24 cellular contexts compared by ENCODE assay signal in the genomic region with DNA sequence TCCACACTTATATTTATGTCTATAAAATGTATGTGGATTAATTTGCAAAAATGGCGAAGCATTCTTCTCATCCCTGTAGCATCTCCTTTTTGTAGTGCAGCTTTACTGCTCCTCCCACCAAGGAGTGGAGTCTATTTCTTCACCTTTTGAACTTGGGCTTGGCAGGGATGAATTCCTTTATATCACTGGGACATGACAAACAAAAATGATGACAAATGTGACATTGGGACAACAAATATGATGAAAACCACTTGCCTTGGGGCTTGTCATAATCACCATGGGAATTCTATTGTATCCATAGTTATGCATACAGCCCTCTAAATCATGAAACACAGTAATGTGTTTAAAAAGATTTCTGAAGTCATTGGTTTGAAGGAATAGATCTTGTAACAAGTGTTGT.
DNase-seq lines count a peak whose midpoint lies in the region; ATAC-seq and TF ChIP-seq lines count a peak whose summit lies in the region.
"Had no signal": no experiment of that assay in that cellular context is flagged by ENCODE, and none has a peak within 500 bp of the region (broad histone marks: within the 10 kb centered on the region; RNA-seq: fewer than 3 reads in every experiment).

No MANE protein-coding gene starts in this region.

- H3K4me2 ChIP-seq in PC-9 = peak overlapping the region; percentile 5

- H3K36me3 ChIP-seq in PC-9 (ENCODE audit: low read depth) (no peaks in the 10 kb centered on the region), right atrium auricular region (no peaks in the 10 kb centered on the region)
- H3K36me3 ChIP-seq: stomach had no signal

- intact Hi-C loops in PC-9 (cut with micrococcal nuclease; ENCODE audit: unreplicated experiment) = loop anchor here (1.0 to 5.0 kb wide), 5 partner anchors 23 to 161 kb away; no protein-coding TSS in a partner anchor

- TF ChIP-seq CTCF in PC-9 (conservative IDR thresholded peaks at IDR 0.05) (no peak), right atrium auricular region (IDR thresholded peaks at IDR 0.05) (no peak)

- H3K4me1 Mint-ChIP-seq in activated naive CD4-positive, alpha-beta T cell treated with anti-CD3 and anti-CD28 coated beads, Interleukin-2, amount 10 ng/mL, durations not matched to agents 7 days and 5 days = peaks cover 43% of the 10 kb centered on the region

- DNase-seq in activated naive CD4-positive, alpha-beta T cell treated with anti-CD3 and anti-CD28 coated beads, Interleukin-2, amount 10 ng/mL, durations not matched to agents 7 days and 5 days = no peak
- no peak for DNase-seq in activated naive CD4-positive, alpha-beta T cell treated with anti-CD3 and anti-CD28 coated beads, Interleukin-2, amount 50 U/mL, for 72 hours (ENCODE audit: low spot score in 2 of 2)
- DNase-seq in PC-9 = peak in 1 of 2 experiments; percentile 83
- DNase-seq in hepatic stellate cell (ENCODE audit: low spot score) = no peak
- no peak for DNase-seq in mesenteric fat pad (ENCODE audit: low spot score)
- DNase-seq in right atrium auricular region (ENCODE audit: low spot score) = no peak
- DNase-seq: activated CD4-positive, alpha-beta T cell treated with anti-CD3 and anti-CD28 coated beads, Interleukin-2, amount 50 U/mL, for 4 hours; activated naive CD4-positive, alpha-beta T cell treated with anti-CD3 and anti-CD28 coated beads, Interleukin-2, amount 50 U/mL, for 16 hours; activated T-cell treated with anti-CD3 and anti-CD28 coated beads for 4 hours; body of pancreas; C1 segment of cervical spinal cord; DMS153; GF-D8; mammary epithelial cell; naive B cell; NCI-H1105; NCI-H524; posterior cingulate gyrus; stomach; trophoblast cell had no signal

- no peak overlapping the region for H3K4me3 Mint-ChIP-seq in activated naive CD4-positive, alpha-beta T cell treated with anti-CD3 and anti-CD28 coated beads, Interleukin-2, amount 10 ng/mL, durations not matched to agents 7 days and 5 days

- peaks cover 23% of the 10 kb centered on the region; the same call in 1 of the 2 replicates for H3F3A ChIP-seq in PC-9 (ENCODE audit: insufficient read depth, low read depth)

- H4K20me1 ChIP-seq in PC-9 (ENCODE audit: insufficient read depth) = no peaks in the 10 kb centered on the region

- no peak overlapping the region for H3K4me3 ChIP-seq in PC-9
- H3K4me3 ChIP-seq in right atrium auricular region = no peak overlapping the region
- H3K4me3 ChIP-seq: body of pancreas, GM12878, K562 had no signal

- no peaks in the 10 kb centered on the region for H3K79me2 ChIP-seq in PC-9 (ENCODE audit: low read depth)

- CTCF ChIA-PET in activated naive CD4-positive, alpha-beta T cell treated with anti-CD3 and anti-CD28 coated beads, Interleukin-2, amount 10 ng/mL, durations not matched to agents 7 days and 5 days (lab: Charles Lee) = interaction anchor here (0.6 to 1.8 kb wide), 4 partner anchors 9 to 252 kb away, joined by 3 to 17 read pairs (median 4); no protein-coding TSS in a partner anchor
- CTCF ChIA-PET in PC-9 (lab: Charles Lee) = interaction anchor here (0.6 kb wide), 1 partner anchor 10 kb away, joined by 3 read pairs; no protein-coding TSS in a partner anchor

- BruUV-seq in PC-9 (replicated peaks; lab: Mats Ljungman, UMichigan) = no TSS peak

- peaks cover 20% of the 10 kb centered on the region for H3K36me3 Mint-ChIP-seq in activated naive CD4-positive, alpha-beta T cell treated with anti-CD3 and anti-CD28 coated beads, Interleukin-2, amount 10 ng/mL, durations not matched to agents 7 days and 5 days
- peaks cover 0 to 9% of the 10 kb centered on the region in 2 donors for H3K36me3 Mint-ChIP-seq in activated naive CD4-positive, alpha-beta T cell treated with anti-CD3 and anti-CD28 coated beads, Interleukin-2, amount 50 U/mL, for 72 hours

- H3K4me1 ChIP-seq in PC-9 (replicated peaks; ENCODE audit: insufficient read depth) = peaks cover 45% of the 10 kb centered on the region
- peaks cover 0 to 30% of the 10 kb centered on the region in 2 donors for H3K4me1 ChIP-seq in right atrium auricular region
- H3K4me1 ChIP-seq: body of pancreas had no signal

- H3K27me3 ChIP-seq in PC-9 (ENCODE audit: insufficient read depth, low read depth) (no peaks in the 10 kb centered on the region), right atrium auricular region (no peaks in the 10 kb centered on the region)
- H3K27me3 ChIP-seq: body of pancreas, stomach had no signal

- no peak overlapping the region for H2AFZ ChIP-seq in PC-9

- ATAC-seq in activated naive CD4-positive, alpha-beta T cell treated with anti-CD3 and anti-CD28 coated beads, Interleukin-2, amount 50 U/mL, for 72 hours = no peak
- ATAC-seq in esophagus mucosa = peak; percentile 71
- no peak for ATAC-seq in HG03469 (IDR thresholded peaks at IDR 0.05; ENCODE audit: unreplicated experiment)
- ATAC-seq: body of pancreas, K562 had no signal

- H3K27ac Mint-ChIP-seq in activated naive CD4-positive, alpha-beta T cell treated with anti-CD3 and anti-CD28 coated beads, Interleukin-2, amount 10 ng/mL, durations not matched to agents 7 days and 5 days = peak overlapping the region; percentile 69
- no peak overlapping the region for H3K27ac Mint-ChIP-seq in activated naive CD4-positive, alpha-beta T cell treated with anti-CD3 and anti-CD28 coated beads, Interleukin-2, amount 50 U/mL, for 72 hours

- H3K9me2 ChIP-seq in PC-9 (ENCODE audit: insufficient read depth) = no peaks in the 10 kb centered on the region

- POLR2A ChIA-PET in PC-9 (lab: Charles Lee; ENCODE audit: unreplicated experiment) = no interaction called here

- H3K27ac ChIP-seq in PC-9 (peak overlapping the region; percentile 54), right atrium auricular region (no peak overlapping the region)

- H3K9me3 Mint-ChIP-seq in activated naive CD4-positive, alpha-beta T cell treated with anti-CD3 and anti-CD28 coated beads, Interleukin-2, amount 10 ng/mL, durations not matched to agents 7 days and 5 days = peaks cover 2% of the 10 kb centered on the region
- H3K9me3 Mint-ChIP-seq in activated naive CD4-positive, alpha-beta T cell treated with anti-CD3 and anti-CD28 coated beads, Interleukin-2, amount 50 U/mL, for 72 hours = peaks cover 4 to 15% of the 10 kb centered on the region in 2 donors
- H3K9me3 Mint-ChIP-seq: naive B cell had no signal

- H3K9me3 ChIP-seq in PC-9 (ENCODE audit: insufficient read depth, low read depth) (no peaks in the 10 kb centered on the region; the same call in 1 of the 2 replicates), right atrium auricular region (no peaks in the 10 kb centered on the region)
- H3K9me3 ChIP-seq: body of pancreas, stomach had no signal

- peaks cover 21% of the 10 kb centered on the region for H3K27me3 Mint-ChIP-seq in activated naive CD4-positive, alpha-beta T cell treated with anti-CD3 and anti-CD28 coated beads, Interleukin-2, amount 10 ng/mL, durations not matched to agents 7 days and 5 days
- H3K27me3 Mint-ChIP-seq: naive B cell had no signal
